Comparison of ENCODE assay signal across 9 cellular contexts in the genomic region with DNA sequence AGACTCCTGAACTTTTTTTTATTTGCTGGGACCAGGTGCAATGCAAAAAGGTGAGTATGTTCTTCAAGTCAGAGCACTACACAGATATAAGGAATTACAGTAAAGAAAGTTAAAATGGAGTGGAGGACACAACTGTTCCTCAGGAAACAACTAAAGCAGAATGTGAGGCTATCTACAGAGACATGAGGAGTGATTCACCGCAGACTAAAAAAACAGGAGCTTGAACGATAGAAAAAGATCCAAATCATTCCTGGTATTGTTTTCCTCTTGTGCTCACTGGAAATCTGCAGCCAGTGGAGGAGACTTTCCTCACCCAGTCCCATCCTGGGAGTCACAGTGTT.
DNase-seq lines count a peak whose midpoint lies in the region; ATAC-seq and TF ChIP-seq lines count a peak whose summit lies in the region.
"Had no signal": no experiment of that assay in that cellular context is flagged by ENCODE, and none has a peak within 500 bp of the region (broad histone marks: within the 10 kb centered on the region; RNA-seq: fewer than 3 reads in every experiment).

No MANE protein-coding gene starts in this region.

- TF ChIP-seq CTCF in thoracic aorta (IDR thresholded peaks at IDR 0.05): no peak

- no peaks in the 10 kb centered on the region for H3K9me3 Mint-ChIP-seq in activated T-cell treated with anti-CD3 and anti-CD28 coated beads, Interleukin-2, amount 50 U/mL, for 72 hours
- H3K9me3 Mint-ChIP-seq in activated T-helper 2 cell treated with anti-CD3 and anti-CD28 coated beads, Interferon-gamma antibody, Interleukin-2, Interleukin-4, amounts not matched to agents 10 μg/mL and 5 μg/mL and 100 μg/mL, durations not matched to agents 14 hours and 24 hours and 36 hours: no peaks in the 10 kb centered on the region
- H3K9me3 Mint-ChIP-seq in immature natural killer cell: no peaks in the 10 kb centered on the region

- ATAC-seq in activated T-cell treated with anti-CD3 and anti-CD28 coated beads, Interleukin-2, amount 50 U/mL, for 72 hours (replicated peaks in 1 of 2): no peak
- no peak for ATAC-seq in thoracic aorta (ENCODE audit: insufficient number of reproducible peaks, low FRiP score, low read depth)
- ATAC-seq in HG02852 (IDR thresholded peaks at IDR 0.05; ENCODE audit: unreplicated experiment): no peak

- H3K4me3 ChIP-seq in thoracic aorta: peak overlapping the region; percentile 60

- no peak for DNase-seq in activated T-cell treated with anti-CD3 and anti-CD28 coated beads, Interleukin-2, amount 50 U/mL, for 72 hours
- DNase-seq in activated T-cell treated with anti-CD3 and anti-CD28 coated beads for 4 hours: no peak
- DNase-seq in activated T-helper 2 cell treated with anti-CD3 and anti-CD28 coated beads, Interferon-gamma antibody, Interleukin-2, Interleukin-4, amounts not matched to agents 10 μg/mL and 5 μg/mL and 100 μg/mL, durations not matched to agents 14 hours and 24 hours and 36 hours (ENCODE audit: low spot score): no peak
- DNase-seq in immature natural killer cell: no peak
- no peak for DNase-seq in thoracic aorta (ENCODE audit: low spot score)
- DNase-seq in HEK293T (ENCODE audit: extremely low spot score): no peak
- no peak for DNase-seq in stimulated activated CD4-positive, alpha-beta T cell treated with anti-CD3 and anti-CD28 coated beads, Interleukin-2, amount 100 ng/mL, for 24 hours

- peaks cover 56% of the 10 kb centered on the region for H3K4me1 Mint-ChIP-seq in activated T-cell treated with anti-CD3 and anti-CD28 coated beads, Interleukin-2, amount 50 U/mL, for 72 hours (ENCODE audit: low read depth)
- H3K4me1 Mint-ChIP-seq in activated T-helper 2 cell treated with anti-CD3 and anti-CD28 coated beads, Interferon-gamma antibody, Interleukin-2, Interleukin-4, amounts not matched to agents 10 μg/mL and 5 μg/mL and 100 μg/mL, durations not matched to agents 14 hours and 24 hours and 36 hours (ENCODE audit: low read depth): peaks cover 64% of the 10 kb centered on the region
- H3K4me1 Mint-ChIP-seq in immature natural killer cell: peaks cover 42 to 46% of the 10 kb centered on the region in 2 donors

- H3K27me3 ChIP-seq in thoracic aorta (replicated peaks; ENCODE audit: insufficient read depth): no peaks in the 10 kb centered on the region
- H3K27me3 ChIP-seq: Peyer's patch had no signal

- H3K27me3 Mint-ChIP-seq in activated T-cell treated with anti-CD3 and anti-CD28 coated beads, Interleukin-2, amount 50 U/mL, for 72 hours (ENCODE audit: low read depth): peaks cover 48% of the 10 kb centered on the region
- H3K27me3 Mint-ChIP-seq in activated T-helper 2 cell treated with anti-CD3 and anti-CD28 coated beads, Interferon-gamma antibody, Interleukin-2, Interleukin-4, amounts not matched to agents 10 μg/mL and 5 μg/mL and 100 μg/mL, durations not matched to agents 14 hours and 24 hours and 36 hours (ENCODE audit: low read depth): no peaks in the 10 kb centered on the region
- H3K27me3 Mint-ChIP-seq in immature natural killer cell (ENCODE audit: low read depth in 3 of 3): peaks cover 4 to 17% (median 10%) of the 10 kb centered on the region in 3 donors

- H3K4me3 Mint-ChIP-seq in activated T-cell treated with anti-CD3 and anti-CD28 coated beads, Interleukin-2, amount 50 U/mL, for 72 hours: peak overlapping the region; percentile 4 to 61
- peak overlapping the region; percentile 34 for H3K4me3 Mint-ChIP-seq in activated T-helper 2 cell treated with anti-CD3 and anti-CD28 coated beads, Interferon-gamma antibody, Interleukin-2, Interleukin-4, amounts not matched to agents 10 μg/mL and 5 μg/mL and 100 μg/mL, durations not matched to agents 14 hours and 24 hours and 36 hours (ENCODE audit: low read depth)
- H3K4me3 Mint-ChIP-seq in immature natural killer cell: peak overlapping the region; percentile 2 to 70 (median 53)

- H3K27ac Mint-ChIP-seq in activated T-cell treated with anti-CD3 and anti-CD28 coated beads, Interleukin-2, amount 50 U/mL, for 72 hours: no peak overlapping the region
- H3K27ac Mint-ChIP-seq in activated T-helper 2 cell treated with anti-CD3 and anti-CD28 coated beads, Interferon-gamma antibody, Interleukin-2, Interleukin-4, amounts not matched to agents 10 μg/mL and 5 μg/mL and 100 μg/mL, durations not matched to agents 14 hours and 24 hours and 36 hours: peak overlapping the region; percentile 47
- peak overlapping the region in 2 of 6 donors; percentile 54 to 59 for H3K27ac Mint-ChIP-seq in immature natural killer cell

- CTCF ChIA-PET in HEK293T (lab: Yijun Ruan, JAX): no interaction called here

- peak overlapping the region; percentile 57 to 75 for H3K27ac ChIP-seq in thoracic aorta

- POLR2A ChIA-PET in HEK293T (lab: Yijun Ruan, JAX): no interaction called here

- H3K36me3 ChIP-seq in thoracic aorta: no peaks in the 10 kb centered on the region
- H3K36me3 ChIP-seq: Peyer's patch had no signal

- intact Hi-C loops in activated T-helper 2 cell treated with anti-CD3 and anti-CD28 coated beads, Interferon-gamma antibody, Interleukin-2, Interleukin-4, amounts not matched to agents 10 μg/mL and 5 μg/mL and 100 μg/mL, durations not matched to agents 14 hours and 24 hours and 36 hours (cut with micrococcal nuclease): loop anchor here (5.0 kb wide), 1 partner anchor 184 kb away; no protein-coding TSS in a partner anchor

- H3K9me3 ChIP-seq in thoracic aorta: no peaks in the 10 kb centered on the region
- H3K9me3 ChIP-seq: Peyer's patch had no signal

- peaks cover 23 to 52% of the 10 kb centered on the region in 2 donors for H3K4me1 ChIP-seq in thoracic aorta (ENCODE audit: control insufficient read depth in 1 of 2, low read depth in 2 of 2)

- H3K36me3 Mint-ChIP-seq in activated T-cell treated with anti-CD3 and anti-CD28 coated beads, Interleukin-2, amount 50 U/mL, for 72 hours (ENCODE audit: insufficient read depth in 2 of 2): peaks cover 0 to 1% of the 10 kb centered on the region in 2 donors
- H3K36me3 Mint-ChIP-seq in activated T-helper 2 cell treated with anti-CD3 and anti-CD28 coated beads, Interferon-gamma antibody, Interleukin-2, Interleukin-4, amounts not matched to agents 10 μg/mL and 5 μg/mL and 100 μg/mL, durations not matched to agents 14 hours and 24 hours and 36 hours (ENCODE audit: low read depth): peaks cover 5% of the 10 kb centered on the region
- H3K36me3 Mint-ChIP-seq in immature natural killer cell: no peaks in the 10 kb centered on the region

TF ChIP-seq in HEK293T, 16 proteins besides CTCF, POLR2A, EP300 and RAD21:
- no peak for TF ChIP-seq PKNOX1 (IDR thresholded peaks at IDR 0.05)
- TF ChIP-seq FOXA1 (IDR thresholded peaks at IDR 0.05): no peak
- TF ChIP-seq ZNF384 (IDR thresholded peaks at IDR 0.05): no peak
- TF ChIP-seq FOXM1 (IDR thresholded peaks at IDR 0.05; ENCODE audit: borderline replicate concordance): no peak
- no peak for TF ChIP-seq ELF4 (IDR thresholded peaks at IDR 0.05)
